22 cellular contexts compared by ENCODE assay signal in genomic region chr12:2775431-2775830, GRCh38. TPM values are rescaled to one million over a fixed set of nuclear protein-coding genes. Genes with fewer than 3 reads are reported as not detected.
"Had no signal": no experiment of that assay in that cellular context is flagged by ENCODE, and none has a peak within 500 bp of the region (broad histone marks: within the 10 kb centered on the region; RNA-seq: fewer than 3 reads in every experiment).

No MANE protein-coding gene starts in this region.

- H3K9me3 ChIP-seq: esophagus muscularis mucosa, lower lobe of right lung, mucosa of descending colon had no signal

- H3K27ac ChIP-seq: esophagus muscularis mucosa, lower lobe of right lung had no signal

- H3K27me3 ChIP-seq: esophagus muscularis mucosa had no signal

- H3K36me3 ChIP-seq: esophagus muscularis mucosa, lower lobe of right lung had no signal

- DNase-seq: activated CD8-positive, alpha-beta memory T cell treated with anti-CD3 and anti-CD28 coated beads, Interleukin-2, amount 50 U/mL, for 4 hours; activated naive CD4-positive, alpha-beta T cell treated with anti-CD3 and anti-CD28 coated beads for 36 hours; activated naive CD8-positive, alpha-beta T cell treated with anti-CD3 and anti-CD28 coated beads, Interleukin-2, amount 10 ng/mL, durations not matched to agents 7 days and 5 days; activated T-cell treated with anti-CD3 and anti-CD28 coated beads, Interleukin-2, amount 50 U/mL, for 4 hours; amygdala; central memory CD4-positive, alpha-beta T cell; effector memory CD8-positive, alpha-beta T cell; glutamatergic neuron; hypothalamus; lower lobe of right lung; mesendoderm; mucosa of descending colon; nephron progenitor cell; nucleus accumbens; stimulated activated CD4-positive, alpha-beta T cell treated with anti-CD3 and anti-CD28 coated beads, Interleukin-2, amount 100 ng/mL, for 48 hours; stimulated activated CD8-positive, alpha-beta memory T cell treated with anti-CD3 and anti-CD28 coated beads, Interleukin-4, amount 100 ng/mL, for 48 hours; stimulated activated naive CD4-positive, alpha-beta T cell treated with Interleukin-2 at 50 U/mL for 16 hours; T-cell had no signal

- H3K4me3 ChIP-seq: esophagus muscularis mucosa, lower lobe of right lung, mucosa of descending colon had no signal

- H3K4me1 ChIP-seq: esophagus muscularis mucosa, lower lobe of right lung had no signal

- ATAC-seq: activated T-cell treated with anti-CD3 and anti-CD28 coated beads, Interleukin-2, amount 50 U/mL, for 4 hours; effector memory CD8-positive, alpha-beta T cell; lower lobe of right lung; mucosa of descending colon; T-cell; WTC11 had no signal

RNA-seq across cellular contexts. Expression of gene NRIP2, which starts 59.4 kb away (rescaled TPM):
- total RNA-seq: activated naive CD4-positive, alpha-beta T cell treated with anti-CD3 and anti-CD28 coated beads for 36 hours; activated naive CD8-positive, alpha-beta T cell treated with anti-CD3 and anti-CD28 coated beads, Interleukin-2, amount 10 ng/mL, durations not matched to agents 7 days and 5 days; activated T-cell treated with anti-CD3 and anti-CD28 coated beads, Interleukin-2, amount 50 U/mL, for 4 hours; endothelial cell of umbilical vein; frontal cortex; T-cell; WTC11 had no signal
- polyA plus RNA-seq: endothelial cell of umbilical vein had no signal
